In genomic region chr7:20793258-20793657, GRCh38 we compare ENCODE assay signal across 22 cellular contexts. TPM values are rescaled to one million over a fixed set of nuclear protein-coding genes. Genes with fewer than 3 reads are reported as not detected.
DNase-seq lines count a peak whose midpoint lies in the region; FAIRE-seq and TF ChIP-seq lines count a peak whose summit lies in the region.
"Had no signal": no experiment of that assay in that cellular context is flagged by ENCODE, and none has a peak within 500 bp of the region (broad histone marks: within the 10 kb centered on the region; RNA-seq: fewer than 3 reads in every experiment).

No MANE protein-coding gene starts in this region.

- CTCF ChIA-PET in endothelial cell of umbilical vein (lab: Charles Lee): interaction anchor here (1.5 to 2.3 kb wide), 3 partner anchors 15 to 461 kb away, joined by 5 to 8 read pairs (median 7); no protein-coding TSS in a partner anchor

- no peak overlapping the region for H3K4me3 ChIP-seq in endothelial cell of umbilical vein (replicated peaks in 1 of 3; ENCODE audit: insufficient read depth in 1 of 3, low read depth in 1 of 3, low read length in 3 of 3)
- no peak overlapping the region for H3K4me3 ChIP-seq in esophagus muscularis mucosa
- H3K4me3 ChIP-seq in sigmoid colon: no peak overlapping the region
- H3K4me3 ChIP-seq: A549, BLaER1, testis had no signal

- TF ChIP-seq EP300 in esophagus muscularis mucosa (IDR thresholded peaks at IDR 0.05) (no peak), sigmoid colon (IDR thresholded peaks at IDR 0.05) (no peak)

- H3K27ac ChIP-seq in endothelial cell of umbilical vein (ENCODE audit: insufficient read depth, low read depth, low read length): no peak overlapping the region
- H3K27ac ChIP-seq in esophagus muscularis mucosa (replicated peaks in 1 of 4): no peak overlapping the region
- no peak overlapping the region for H3K27ac ChIP-seq in sigmoid colon
- H3K27ac ChIP-seq: A549, BLaER1, testis had no signal

- H3K79me2 ChIP-seq in endothelial cell of umbilical vein (ENCODE audit: control insufficient read depth, insufficient read depth, low read length): no peaks in the 10 kb centered on the region

- H3K9me1 ChIP-seq in endothelial cell of umbilical vein (replicated peaks; ENCODE audit: control insufficient read depth, extremely low read depth, insufficient read depth, low read length): no peaks in the 10 kb centered on the region

- TF ChIP-seq POLR2A in endothelial cell of umbilical vein (IDR thresholded peaks at IDR 0.05; ENCODE audit: low read depth, low read length): no peak
- no peak for TF ChIP-seq POLR2A in esophagus muscularis mucosa (IDR thresholded peaks at IDR 0.05; ENCODE audit: low read depth)
- TF ChIP-seq POLR2A in sigmoid colon (IDR thresholded peaks at IDR 0.05): no peak

- in situ Hi-C loops in GM13976 (cut with MboI; ENCODE audit: low sequenced_read_pairs, unreplicated experiment): loop anchor here (25.0 kb wide), 1 partner anchor 1681 kb away; the partner anchor contains the start of gene TWIST1

- H3K9me3 ChIP-seq in endothelial cell of umbilical vein (replicated peaks; ENCODE audit: control insufficient read depth, insufficient read depth, low read length) (no peaks in the 10 kb centered on the region), esophagus muscularis mucosa (no peaks in the 10 kb centered on the region), sigmoid colon (no peaks in the 10 kb centered on the region)
- H3K9me3 ChIP-seq: testis had no signal

- no peak overlapping the region for H2AFZ ChIP-seq in endothelial cell of umbilical vein (ENCODE audit: low read depth, low read length)

- no peaks in the 10 kb centered on the region for H4K20me1 ChIP-seq in endothelial cell of umbilical vein (replicated peaks; ENCODE audit: control insufficient read depth, extremely low read depth, insufficient read depth, low read length)

- WGBS in esophagus muscularis mucosa: 12% methylated on average over 16 of the region's 16 CpGs
- WGBS in sigmoid colon, 2 donors: 11 to 17% methylated on average over 16 of the region's 16 CpGs

- FAIRE-seq in endothelial cell of umbilical vein (lab: Jason Lieb, UNC): no peak
- FAIRE-seq: A549 had no signal

- no peak overlapping the region for H3K9ac ChIP-seq in endothelial cell of umbilical vein (replicated peaks; ENCODE audit: extremely low read depth, insufficient read depth, low read length)
- H3K9ac ChIP-seq: BLaER1 had no signal

- peaks cover 6% of the 10 kb centered on the region for H3K4me1 ChIP-seq in endothelial cell of umbilical vein (ENCODE audit: control insufficient read depth, extremely low read depth, insufficient read depth, low read length)
- peaks cover 9 to 20% (median 16%) of the 10 kb centered on the region in 4 donors for H3K4me1 ChIP-seq in esophagus muscularis mucosa
- H3K4me1 ChIP-seq in sigmoid colon: peaks cover 0 to 17% (median 15%) of the 10 kb centered on the region in 4 donors
- H3K4me1 ChIP-seq: A549, testis had no signal

- H3K4me2 ChIP-seq in endothelial cell of umbilical vein (ENCODE audit: insufficient read depth, low read length): peak overlapping the region; percentile 27
- H3K4me2 ChIP-seq: A549, BLaER1 had no signal

- DNase-seq in NCI-H748 (lab: John Stamatoyannopoulos, UW; ENCODE audit: unreplicated experiment) (peak; percentile 85), NCI-H748 treated with DMSO at 0.1 percent for 48 hours (lab: John Stamatoyannopoulos, UW) (no peak), NCI-H345 (lab: John Stamatoyannopoulos, UW) (peak; percentile 54), endothelial cell of umbilical vein (ENCODE audit: low read depth, low spot score) (no peak), retina (peak; percentile 77), GM13976 (ENCODE audit: low spot score) (no peak), esophagus muscularis mucosa (ENCODE audit: extremely low spot score) (no peak), sigmoid colon (no peak)
- DNase-seq: activated naive CD8-positive, alpha-beta T cell treated with anti-CD3 and anti-CD28 coated beads, Interleukin-2, amount 50 U/mL, for 24 hours; DMS153; effector CD8-positive, alpha-beta T cell; hypothalamus; NCI-H1694 treated with DMSO at 0.1 percent for 48 hours; testis had no signal

- dilution Hi-C loops in endothelial cell of umbilical vein (cut with MboI; ENCODE audit: extremely low pct_ligation_motif_present, low sequenced_read_pairs): no loop called here

- H3K27me3 ChIP-seq in endothelial cell of umbilical vein (ENCODE audit: control insufficient read depth in 2 of 2, insufficient read depth in 2 of 2, low read length in 2 of 2): peaks cover 85 to 92% of the 10 kb centered on the region in 2 experiments
- peaks cover 16 to 100% (median 91%) of the 10 kb centered on the region in 4 donors for H3K27me3 ChIP-seq in esophagus muscularis mucosa
- H3K27me3 ChIP-seq in sigmoid colon: peaks cover 79 to 99% (median 98%) of the 10 kb centered on the region in 3 donors

- POLR2A ChIA-PET in endothelial cell of umbilical vein (lab: Charles Lee): no interaction called here

- no TSS peak for BruUV-seq in endothelial cell of umbilical vein (replicated peaks; lab: Mats Ljungman, UMichigan)

- TF ChIP-seq CTCF in endothelial cell of umbilical vein (IDR thresholded peaks at IDR 0.05; ENCODE audit: extremely low read depth in 1 of 2, insufficient read depth in 1 of 2, low read depth in 1 of 2, low read length in 2 of 2) (no peak), GM13976 (IDR thresholded peaks at IDR 0.05; ENCODE audit: borderline replicate concordance, control extremely low read depth, extremely low read depth, insufficient read depth, missing control alignments) (no peak), esophagus muscularis mucosa (IDR thresholded peaks at IDR 0.05) (no peak), sigmoid colon (IDR thresholded peaks at IDR 0.05) (no peak)

- H3K36me3 ChIP-seq in endothelial cell of umbilical vein (ENCODE audit: control insufficient read depth in 2 of 2, extremely low read depth in 1 of 2, insufficient read depth in 2 of 2, low read length in 2 of 2) (no peaks in the 10 kb centered on the region), esophagus muscularis mucosa (no peaks in the 10 kb centered on the region), sigmoid colon (no peaks in the 10 kb centered on the region)
- H3K36me3 ChIP-seq: BLaER1 had no signal

- intact Hi-C loops in endothelial cell of umbilical vein (cut with micrococcal nuclease): no loop called here
- intact Hi-C loops in esophagus muscularis mucosa (cut with DNase I): no loop called here
- intact Hi-C loops in sigmoid colon (cut with DNase I): no loop called here

TF ChIP-seq in endothelial cell of umbilical vein, 7 proteins besides CTCF, POLR2A, EP300 and RAD21:
- TF ChIP-seq EZH2 (IDR thresholded peaks at IDR 0.05; ENCODE audit: borderline replicate concordance, low read depth, low read length, severe bottlenecking) (peak; percentile 49), FOS (IDR thresholded peaks at IDR 0.05; ENCODE audit: borderline replicate concordance, insufficient read depth, low read length) (no peak), MYC (IDR thresholded peaks at IDR 0.05; ENCODE audit: low read depth, low read length) (no peak), GATA2 (IDR thresholded peaks at IDR 0.05; ENCODE audit: insufficient read depth, insufficient read length, low read depth, low read length) (no peak), JUN (IDR thresholded peaks at IDR 0.05; ENCODE audit: borderline replicate concordance, insufficient read depth, insufficient read length, low read depth) (no peak), POLR2AphosphoS5 (IDR thresholded peaks at IDR 0.05; ENCODE audit: insufficient read depth, low read depth, low read length) (no peak), MAX (IDR thresholded peaks at IDR 0.05; ENCODE audit: insufficient read depth, insufficient read length) (no peak)

RNA-seq across cellular contexts. Expression of gene SP8, which starts 6.6 kb away (rescaled TPM):
- total RNA-seq in endothelial cell of umbilical vein (0.38 and 2.5 TPM in 2 replicates), esophagus muscularis mucosa (not detected), sigmoid colon (not detected)
- polyA plus RNA-seq in endothelial cell of umbilical vein (0.92 and 1.1 TPM in 2 replicates), sigmoid colon (not detected)
- polyA plus RNA-seq in endothelial cell of umbilical vein (2011; cell fraction: cytosol; rRNA removed): 0.36 and 0.47 TPM in 2 replicates
- 0.41 and 0.54 TPM in 2 replicates for polyA plus RNA-seq in endothelial cell of umbilical vein (2011; cell fraction: nucleus; rRNA removed)
- 0.15 TPM in 1 of 2 replicates, not detected in the other for polyA plus RNA-seq in endothelial cell of umbilical vein (2012)
- polyA minus RNA-seq in endothelial cell of umbilical vein: 0.68 and 0.96 TPM in 2 replicates
- polyA minus RNA-seq in endothelial cell of umbilical vein (2011; cell fraction: cytosol; rRNA and poly(A)+ RNA removed): not detected
- 0.38 and 0.72 TPM in 2 replicates for polyA minus RNA-seq in endothelial cell of umbilical vein (2011; cell fraction: nucleus; rRNA and poly(A)+ RNA removed)
- total RNA-seq: activated T-helper 2 cell treated with anti-CD3 and anti-CD28 coated beads, Interferon-gamma antibody, Interleukin-2, Interleukin-4, amounts not matched to agents 10 μg/mL and 5 μg/mL and 100 μg/mL, durations not matched to agents 14 hours and 24 hours and 36 hours; cardiac septum; HT1080; NCI-H460; renal cortical epithelial cell; T-helper 2 cell treated with Interferon-gamma antibody and Interleukin-4, amounts not matched to agents 100 ng/mL and 5 ng/mL, for 36 hours had no signal
- polyA plus RNA-seq: A549 had no signal

Comparison
In these comparisons a context has a peak if more than half of its experiments do, and no peak if none do; other contexts are left out.
1. DNase-seq: peak in NCI-H748 (single experiment), NCI-H345 (single experiment) and retina (single experiment); none in NCI-H748 treated with DMSO at 0.1 percent for 48 hours (single experiment), endothelial cell of umbilical vein (single experiment), GM13976 (single experiment), esophagus muscularis mucosa (single experiment) and sigmoid colon (single experiment).